ENCODE assay signal across 8 cellular contexts in the genomic region with DNA sequence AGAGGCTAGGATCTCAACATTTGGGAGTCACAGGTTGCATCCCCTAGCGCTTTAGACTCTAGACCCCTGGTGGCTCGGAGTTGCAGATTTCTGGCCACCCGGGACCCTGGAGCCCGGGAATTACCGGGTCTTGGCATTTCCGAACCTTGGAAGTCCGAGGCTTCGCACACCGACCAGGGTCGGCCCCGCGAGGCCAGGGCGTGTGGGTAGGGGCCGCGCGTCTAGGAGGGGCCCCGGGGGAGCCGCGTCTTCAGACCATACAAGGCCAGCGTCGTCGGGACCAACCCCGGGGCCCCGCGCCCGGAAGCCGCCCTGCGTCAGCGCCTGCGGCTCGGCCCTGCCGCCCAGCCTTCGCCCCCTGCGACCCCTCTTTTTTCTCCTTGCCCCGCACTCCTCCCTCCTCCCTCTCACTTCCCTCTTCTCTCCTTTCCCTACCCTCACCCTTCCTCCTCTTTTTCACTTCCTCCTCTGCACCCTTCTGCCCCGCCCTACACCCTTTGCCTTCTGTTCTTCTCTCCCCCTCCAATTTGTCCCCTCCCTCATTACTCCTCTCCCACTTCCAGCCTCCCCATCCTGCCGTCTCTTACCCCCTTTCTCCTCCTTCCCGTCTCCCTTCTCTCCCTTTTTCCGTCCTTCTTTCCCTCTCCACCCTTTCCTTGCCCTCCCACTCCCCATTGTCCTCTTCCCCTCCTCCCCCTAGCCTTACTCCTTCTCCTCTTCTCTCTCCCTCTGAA. TPM values are rescaled to one million over a fixed set of nuclear protein-coding genes. Genes with fewer than 3 reads are reported as not detected.
A peak's percentile ranks its signal among the peaks of the same experiment; 100 is the strongest.
DNase-seq lines count a peak whose midpoint lies in the region; ATAC-seq and TF ChIP-seq lines count a peak whose summit lies in the region.

No MANE protein-coding gene starts in this region.

- H3K27ac ChIP-seq in muscle layer of duodenum (ENCODE audit: low read length) = peak overlapping the region; percentile 99
- peak overlapping the region; percentile 100 for H3K27ac ChIP-seq in thoracic aorta

- H3K36me3 ChIP-seq in muscle layer of duodenum (ENCODE audit: control insufficient read depth in 1 of 2, insufficient read depth in 2 of 2, low read length in 2 of 2) = peaks cover 17 to 22% of the 10 kb centered on the region in 2 donors
- peaks cover 20% of the 10 kb centered on the region for H3K36me3 ChIP-seq in thoracic aorta

- peak; percentile 95 for TF ChIP-seq POLR2A in erythroblast (IDR thresholded peaks at IDR 0.05; ENCODE audit: low read length)

- peak; percentile 63 for DNase-seq in NK-92 treated with Interleukin-12 subunit alpha and Interleukin-12 subunit beta, amount 100 ng/mL, for 24 hours (lab: John Stamatoyannopoulos, UW)
- DNase-seq in NK-92 (lab: John Stamatoyannopoulos, UW; ENCODE audit: unreplicated experiment) (no peak), NCI-H748 treated with DMSO at 0.1 percent for 48 hours (lab: John Stamatoyannopoulos, UW) (peak; percentile 27), erythroblast (lab: John Stamatoyannopoulos, UW) (peak; percentile 57 to 73), thoracic aorta (ENCODE audit: low spot score) (no peak), 8988T (no peak)
- DNase-seq in activated CD8-positive, alpha-beta memory T cell treated with anti-CD3 and anti-CD28 coated beads, Interleukin-2, amount 50 U/mL, for 48 hours = peak; percentile 86

- no peak for ATAC-seq in thoracic aorta (ENCODE audit: insufficient number of reproducible peaks, low FRiP score, low read depth)

- H3K4me3 ChIP-seq in muscle layer of duodenum (ENCODE audit: low read depth in 1 of 2, low read length in 2 of 2) = peak overlapping the region; percentile 57 to 61
- peak overlapping the region; percentile 94 for H3K4me3 ChIP-seq in thoracic aorta

- H3K27me3 ChIP-seq in muscle layer of duodenum (ENCODE audit: low read depth, low read length) = no peaks in the 10 kb centered on the region
- H3K27me3 ChIP-seq in thoracic aorta (replicated peaks; ENCODE audit: insufficient read depth) = no peaks in the 10 kb centered on the region

- TF ChIP-seq CTCF in thoracic aorta (IDR thresholded peaks at IDR 0.05) = no peak

- H3K9me3 ChIP-seq in muscle layer of duodenum (ENCODE audit: control insufficient read depth in 1 of 2, low read length in 2 of 2) (no peaks in the 10 kb centered on the region), thoracic aorta (no peaks in the 10 kb centered on the region)

- H3K4me1 ChIP-seq in muscle layer of duodenum (ENCODE audit: control insufficient read depth in 1 of 2, insufficient read depth in 2 of 2, low read length in 2 of 2) (peaks cover 0 to 30% of the 10 kb centered on the region in 2 donors), thoracic aorta (ENCODE audit: control insufficient read depth in 1 of 2, low read depth in 2 of 2) (peaks cover 26 to 40% of the 10 kb centered on the region in 2 donors)

RNA-seq across cellular contexts. Expression of gene PLEKHG2, which starts 2.4 kb away (rescaled TPM):
- 100 to 1,000 TPM in 1 of 2 donors, 10 to 100 TPM in 1; 76.0 to 112 TPM for total RNA-seq in thoracic aorta

RNA-seq across cellular contexts. Expression of gene ZFP36, which starts 3.4 kb away (rescaled TPM):
- 100 to 1,000 TPM; 315 to 699 TPM for total RNA-seq in thoracic aorta

RNA-seq across cellular contexts. Expression of gene MED29, which starts 18.9 kb away (rescaled TPM):
- total RNA-seq in thoracic aorta = 10 to 100 TPM; 29.3 to 86.1 TPM

RNA-seq across cellular contexts. Expression of gene PAF1, which starts 19.1 kb away (rescaled TPM):
- total RNA-seq in thoracic aorta = 10 to 100 TPM; 25.7 to 34.5 TPM

RNA-seq across cellular contexts. Expression of gene RPS16, which starts 25.7 kb away (rescaled TPM):
- 100 to 1,000 TPM; 716 to 775 TPM for total RNA-seq in thoracic aorta

Comparison
In these comparisons a context has a peak if more than half of its experiments do, and no peak if none do; other contexts are left out.
1. DNase-seq: peak in NK-92 treated with Interleukin-12 subunit alpha and Interleukin-12 subunit beta, amount 100 ng/mL, for 24 hours (single experiment), NCI-H748 treated with DMSO at 0.1 percent for 48 hours (single experiment), activated CD8-positive, alpha-beta memory T cell treated with anti-CD3 and anti-CD28 coated beads, Interleukin-2, amount 50 U/mL, for 48 hours (single experiment) and erythroblast (2 of 2); none in NK-92 (single experiment), thoracic aorta (single experiment) and 8988T (single experiment).